Comparison of ENCODE assay signal across 22 cellular contexts in the genomic region with DNA sequence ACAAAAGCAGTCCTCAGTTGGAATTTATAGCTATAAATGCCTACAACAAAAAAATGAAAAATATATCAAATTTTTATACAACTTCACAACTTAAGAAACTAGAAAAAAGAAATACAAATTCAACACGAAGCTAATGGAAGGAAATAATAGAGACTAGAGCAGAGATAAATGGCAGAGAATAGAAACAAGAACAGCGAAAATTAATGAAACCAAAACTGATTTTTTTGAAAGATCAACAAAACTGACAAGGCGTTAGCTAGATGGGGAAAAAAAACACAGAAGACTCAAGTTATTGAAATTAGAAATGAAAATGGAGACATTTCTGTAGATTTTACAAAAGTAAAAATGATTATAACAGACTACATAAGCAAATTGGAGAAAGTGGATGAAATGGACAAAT. TPM values are rescaled to one million over a fixed set of nuclear protein-coding genes. Genes with fewer than 3 reads are reported as not detected.
DNase-seq lines count a peak whose midpoint lies in the region; ATAC-seq, FAIRE-seq and TF ChIP-seq lines count a peak whose summit lies in the region.
"Had no signal": no experiment of that assay in that cellular context is flagged by ENCODE, and none has a peak within 500 bp of the region (broad histone marks: within the 10 kb centered on the region; RNA-seq: fewer than 3 reads in every experiment).

No MANE protein-coding gene starts in this region.

- H3K36me3 Mint-ChIP-seq in stimulated activated naive B cell treated with anti-CD40 and anti-IgM and Interleukin-4, amounts not matched to agents 10 μg/mL and 1 μg/mL and 100 μg/mL, for 72 hours, result no peaks in the 10 kb centered on the region
- no peaks in the 10 kb centered on the region for H3K36me3 Mint-ChIP-seq in CD4-positive, alpha-beta T cell (ENCODE audit: low read depth)
- H3K36me3 Mint-ChIP-seq: CD14-positive monocyte; CD4-positive, alpha-beta memory T cell had no signal

- TF ChIP-seq RAD21 in GM12878 (IDR thresholded peaks at IDR 0.05; ENCODE audit: insufficient read depth, low read depth, low read length), result no peak

- peaks cover 9 to 24% of the 10 kb centered on the region in 2 donors for H3K27me3 Mint-ChIP-seq in stimulated activated naive B cell treated with anti-CD40 and anti-IgM and Interleukin-4, amounts not matched to agents 10 μg/mL and 1 μg/mL and 100 μg/mL, for 72 hours
- peaks cover 20% of the 10 kb centered on the region for H3K27me3 Mint-ChIP-seq in CD4-positive, alpha-beta T cell

- H3K4me2 ChIP-seq in OCI-LY3 (ENCODE audit: low read length) (peak overlapping the region; percentile 29; the same call in 1 of the 2 replicates), GM12878 (ENCODE audit: control insufficient read depth, insufficient read depth) (0 out of 2 replicates have a peak overlapping the region, but pooled peaks have one; percentile 14)
- H3K4me2 ChIP-seq: A549; BLaER1 treated with 17β-estradiol and CSF1 and Interleukin-3, amounts not matched to agents 10 nM and 100 nM had no signal

- no peaks in the 10 kb centered on the region for H3K9me3 ChIP-seq in OCI-LY3 (ENCODE audit: insufficient read depth, low read length)
- no peaks in the 10 kb centered on the region for H3K9me3 ChIP-seq in GM12878 (replicated peaks; ENCODE audit: control insufficient read depth, insufficient read depth, low read length)
- H3K9me3 ChIP-seq in CD4-positive, alpha-beta T cell (ENCODE audit: control insufficient read depth, low read length), result no peaks in the 10 kb centered on the region
- H3K9me3 ChIP-seq: BE2C; BLaER1 treated with 17β-estradiol and CSF1 and Interleukin-3, amounts not matched to agents 10 nM and 100 nM had no signal

- H3K27me3 ChIP-seq in OCI-LY3 (ENCODE audit: low read depth, low read length) (peaks cover 33% of the 10 kb centered on the region), GM12878 (replicated peaks in 1 of 2; ENCODE audit: control insufficient read depth in 2 of 2, insufficient read depth in 2 of 2, low read length in 1 of 2) (no peaks in the 10 kb centered on the region)
- H3K27me3 ChIP-seq in CD4-positive, alpha-beta T cell (ENCODE audit: control insufficient read depth, insufficient read depth, low read length), result no peaks in the 10 kb centered on the region
- H3K27me3 ChIP-seq: BLaER1 treated with 17β-estradiol and CSF1 and Interleukin-3, amounts not matched to agents 10 nM and 100 nM had no signal

- BruUV-seq in GM12878 (replicated peaks; lab: Mats Ljungman, UMichigan), result no TSS peak

- FAIRE-seq in GM19239 (lab: Jason Lieb, UNC) (peak; percentile 8), GM12878 (lab: Jason Lieb, UNC) (no peak)
- FAIRE-seq: A549, G401.6, H1 had no signal

- peaks cover 0 to 2% of the 10 kb centered on the region in 2 donors for H3K9me3 Mint-ChIP-seq in stimulated activated naive B cell treated with anti-CD40 and anti-IgM and Interleukin-4, amounts not matched to agents 10 μg/mL and 1 μg/mL and 100 μg/mL, for 72 hours
- no peaks in the 10 kb centered on the region for H3K9me3 Mint-ChIP-seq in CD4-positive, alpha-beta T cell
- H3K9me3 Mint-ChIP-seq: CD4-positive, alpha-beta memory T cell had no signal

- H3K4me3 ChIP-seq in OCI-LY3 (ENCODE audit: low read length), result no peak overlapping the region
- no peak overlapping the region for H3K4me3 ChIP-seq in GM12878
- H3K4me3 ChIP-seq: A549; BLaER1 treated with 17β-estradiol and CSF1 and Interleukin-3, amounts not matched to agents 10 nM and 100 nM; GM23248 had no signal

- H3K4me3 Mint-ChIP-seq in stimulated activated naive B cell treated with anti-CD40 and anti-IgM and Interleukin-4, amounts not matched to agents 10 μg/mL and 1 μg/mL and 100 μg/mL, for 72 hours, result no peak overlapping the region
- no peak overlapping the region for H3K4me3 Mint-ChIP-seq in CD4-positive, alpha-beta T cell
- H3K4me3 Mint-ChIP-seq: CD14-positive monocyte; CD4-positive, alpha-beta memory T cell had no signal

- H3K36me3 ChIP-seq in OCI-LY3 (replicated peaks; ENCODE audit: low read depth, low read length) (no peaks in the 10 kb centered on the region), GM12878 (ENCODE audit: control insufficient read depth in 2 of 2, insufficient read depth in 2 of 2, low read length in 1 of 2) (no peaks in the 10 kb centered on the region)
- H3K36me3 ChIP-seq: BE2C; BLaER1 treated with 17β-estradiol and CSF1 and Interleukin-3, amounts not matched to agents 10 nM and 100 nM had no signal

- H3K79me2 ChIP-seq in OCI-LY3 (ENCODE audit: low read length), result no peaks in the 10 kb centered on the region
- H3K79me2 ChIP-seq in GM12878 (ENCODE audit: control insufficient read depth, insufficient read depth, low read length), result no peaks in the 10 kb centered on the region

- H4K20me1 ChIP-seq in OCI-LY3 (ENCODE audit: insufficient read depth, low read length) (no peaks in the 10 kb centered on the region), GM12878 (ENCODE audit: control insufficient read depth, insufficient read depth) (no peaks in the 10 kb centered on the region)
- H4K20me1 ChIP-seq: BLaER1 treated with 17β-estradiol and CSF1 and Interleukin-3, amounts not matched to agents 10 nM and 100 nM had no signal

- H3K27ac ChIP-seq in OCI-LY3 (ENCODE audit: low read length) (no peak overlapping the region), GM12878 (ENCODE audit: control insufficient read depth, insufficient read depth) (no peak overlapping the region)
- no peak overlapping the region for H3K27ac ChIP-seq in CD4-positive, alpha-beta T cell (ENCODE audit: low read depth, low read length)
- H3K27ac ChIP-seq: A549; BLaER1 treated with 17β-estradiol and CSF1 and Interleukin-3, amounts not matched to agents 10 nM and 100 nM; GM23248 had no signal

- DNase-seq in GM19239 (ENCODE audit: insufficient read length, low spot score) (no peak), GM12878 (ENCODE audit: low read depth, low spot score) (no peak)
- no peak for DNase-seq in stimulated activated naive B cell treated with anti-CD40 and anti-IgM and Interleukin-4, amounts not matched to agents 10 μg/mL and 1 μg/mL and 100 μg/mL, for 72 hours
- DNase-seq in CD4-positive, alpha-beta T cell, result no peak
- DNase-seq: 8988T; ACHN; AML-193; BE2C; CD4-positive, alpha-beta memory T cell; COR-L47; DMS153; DND-41; GM23248; H7; HCEC 1CT had no signal

- H3K4me1 Mint-ChIP-seq in stimulated activated naive B cell treated with anti-CD40 and anti-IgM and Interleukin-4, amounts not matched to agents 10 μg/mL and 1 μg/mL and 100 μg/mL, for 72 hours, result peaks cover 0 to under 1% of the 10 kb centered on the region in 2 donors
- no peaks in the 10 kb centered on the region for H3K4me1 Mint-ChIP-seq in CD4-positive, alpha-beta T cell (ENCODE audit: low read depth)
- H3K4me1 Mint-ChIP-seq: CD14-positive monocyte; CD4-positive, alpha-beta memory T cell had no signal

- POLR2A ChIA-PET in GM12878 (lab: Charles Lee), result no interaction called here
- POLR2A ChIA-PET in CD4-positive, alpha-beta T cell (lab: Charles Lee), result no interaction called here

- SMC1A ChIA-PET in GM12878 (lab: Charles Lee; ENCODE audit: uncharacterized antibody, unreplicated experiment), result interaction anchor here (0.7 to 1.4 kb wide), 5 partner anchors 8 to 328 kb away, joined by 3 to 5 read pairs (median 4); no protein-coding TSS in a partner anchor

- in situ Hi-C loops in GM12878 (cut with MboI), result no loop called here

- H3K4me1 ChIP-seq in OCI-LY3 (ENCODE audit: low read length) (peaks cover 4% of the 10 kb centered on the region; the same call in 1 of the 2 replicates), GM12878 (ENCODE audit: control insufficient read depth, insufficient read depth, low read length) (no peaks in the 10 kb centered on the region)
- H3K4me1 ChIP-seq: A549; BE2C; BLaER1 treated with 17β-estradiol and CSF1 and Interleukin-3, amounts not matched to agents 10 nM and 100 nM had no signal

- intact Hi-C loops in GM12878 (cut with micrococcal nuclease; ENCODE audit: unreplicated experiment), result no loop called here
- intact Hi-C loops in CD4-positive, alpha-beta T cell (cut with DNase I, micrococcal nuclease), result no loop called here

- CTCF ChIA-PET in GM12878 (lab: Yijun Ruan, JAX), result interaction anchor here (0.8 to 1.3 kb wide), 3 partner anchors 10 to 295 kb away, joined by 5 to 6 read pairs (median 5); no protein-coding TSS in a partner anchor
- CTCF ChIA-PET in CD4-positive, alpha-beta T cell (lab: Charles Lee), result no interaction called here

- ATAC-seq in GM12878, result peak; percentile 51
- ATAC-seq in stimulated activated naive B cell treated with anti-CD40 and anti-IgM and Interleukin-4, amounts not matched to agents 10 μg/mL and 1 μg/mL and 100 μg/mL, for 72 hours (replicated peaks), result no peak
- no peak for ATAC-seq in CD4-positive, alpha-beta T cell (ENCODE audit: poor library complexity)
- no peak for ATAC-seq in HG03439 (IDR thresholded peaks at IDR 0.05; ENCODE audit: unreplicated experiment)
- ATAC-seq: A549 had no signal

- no peak overlapping the region for H2AFZ ChIP-seq in OCI-LY3 (ENCODE audit: low read depth, low read length)
- H2AFZ ChIP-seq in GM12878 (ENCODE audit: control insufficient read depth, low read depth, low read length), result no peak overlapping the region
- H2AFZ ChIP-seq: GM23248 had no signal

- no peak for TF ChIP-seq EP300 in GM12878 (IDR thresholded peaks at IDR 0.05; ENCODE audit: borderline replicate concordance in 1 of 2, control insufficient read depth in 1 of 2, low read depth in 2 of 2, low read length in 2 of 2)

- no peak overlapping the region for H3K9ac ChIP-seq in OCI-LY3 (ENCODE audit: low read length)
- H3K9ac ChIP-seq in GM12878 (ENCODE audit: control insufficient read depth, insufficient read depth, low read length), result no peak overlapping the region
- H3K9ac ChIP-seq: BLaER1 treated with 17β-estradiol and CSF1 and Interleukin-3, amounts not matched to agents 10 nM and 100 nM; GM23248 had no signal

- TF ChIP-seq CTCF in OCI-LY3 (IDR thresholded peaks at IDR 0.05; ENCODE audit: low read depth, low read length) (no peak), GM12878 (IDR thresholded peaks at IDR 0.05 in 2 of 3, conservative IDR thresholded peaks at IDR 0.05 in 1 of 3; ENCODE audit: control insufficient read depth in 2 of 3, extremely low read depth in 1 of 3, insufficient read depth in 1 of 3, low read depth in 3 of 3, low read length in 3 of 3) (no peak)
- TF ChIP-seq CTCF in CD4-positive, alpha-beta T cell (IDR thresholded peaks at IDR 0.05), result no peak

- no peak for TF ChIP-seq POLR2A in GM12878 (IDR thresholded peaks at IDR 0.05; ENCODE audit: low read depth, low read length)

- RAD21 ChIA-PET in GM12878 (lab: Charles Lee; ENCODE audit: unreplicated experiment), result interaction anchor here (0.9 to 1.6 kb wide), 4 partner anchors 8 to 227 kb away, joined by 3 to 4 read pairs (median 4); no protein-coding TSS in a partner anchor

- WGBS in GM12878 (ENCODE audit: insufficient coverage, insufficient replicate concordance, low lambda C conversion rate, missing lambda C conversion rate), result 7% methylated on average over 3 of the region's 3 CpGs

- no peak overlapping the region for H3K27ac Mint-ChIP-seq in stimulated activated naive B cell treated with anti-CD40 and anti-IgM and Interleukin-4, amounts not matched to agents 10 μg/mL and 1 μg/mL and 100 μg/mL, for 72 hours
- H3K27ac Mint-ChIP-seq in CD4-positive, alpha-beta T cell, result no peak overlapping the region
- H3K27ac Mint-ChIP-seq: CD14-positive monocyte had no signal

RNA-seq across cellular contexts. Expression of a gene that starts 20.6 kb away (rescaled TPM):
- total RNA-seq in GM12878 (2013; cell fraction: nucleolus; rRNA removed), result not detected in 2 replicates
- total RNA-seq in GM12878 (2014; rRNA removed) (not detected in 2 replicates), GM12878 (2014; rRNA removed; fragmentation: Illumina TruSeq; extraction: Trizol) (not detected in 2 replicates), GM12878 (2021) (not detected in 2 replicates)
- not detected for polyA plus RNA-seq in GM12878 (2011; ENCODE audit: low read depth)
- polyA plus RNA-seq in GM12878 (2011; rRNA removed) (not detected in 2 replicates), GM12878 (2014; fragmentation: Illumina TruSeq; extraction: Trizol) (not detected in 2 replicates), GM12878 (2014; fragmentation: Nextera tagmentation; extraction: Ambion mirVana) (not detected), GM12878 (2014; rRNA removed) (not detected in 2 replicates), GM12878 (2016; fragmentation: Nextera tagmentation; extraction: Ambion mirVana) (not detected)
- not detected in 2 replicates for polyA plus RNA-seq in GM12878 (2011; cell fraction: cytosol; rRNA removed)
- polyA plus RNA-seq in GM12878 (2011; cell fraction: nucleus; rRNA removed), result not detected in 2 replicates
- polyA plus RNA-seq in GM12878 (2012), result not detected in 2 replicates
- polyA minus RNA-seq in GM12878 (2011; rRNA and poly(A)+ RNA removed), result not detected in 2 replicates
- polyA minus RNA-seq in GM12878 (2011; cell fraction: cytosol; rRNA and poly(A)+ RNA removed), result not detected in 2 replicates
- not detected in 2 replicates for polyA minus RNA-seq in GM12878 (2011; cell fraction: nucleus; rRNA and poly(A)+ RNA removed)
- total RNA-seq in CD4-positive, alpha-beta T cell, result not detected
- total RNA-seq: CD4-positive, alpha-beta memory T cell; GM23248; H1; H7 had no signal
- polyA plus RNA-seq: A549; CD14-positive monocyte; CD4-positive, alpha-beta memory T cell; GM23248; H1 had no signal
